Comparison of ENCODE assay signal across 11 cellular contexts in genomic region chr13:88979465-88980180, GRCh38.
DNase-seq lines count a peak whose midpoint lies in the region; ATAC-seq and TF ChIP-seq lines count a peak whose summit lies in the region.
"Had no signal": no experiment of that assay in that cellular context is flagged by ENCODE, and none has a peak within 500 bp of the region (broad histone marks: within the 10 kb centered on the region; RNA-seq: fewer than 3 reads in every experiment).

No MANE protein-coding gene starts in this region.

- H3K4me3 ChIP-seq in MG63: no peak overlapping the region
- H3K4me3 ChIP-seq: HAP-1 had no signal

- H3K27me3 Mint-ChIP-seq in natural killer cell (ENCODE audit: low read depth in 2 of 2): no peaks in the 10 kb centered on the region
- H3K27me3 Mint-ChIP-seq: T-cell had no signal

- H3K9me3 Mint-ChIP-seq in natural killer cell: no peaks in the 10 kb centered on the region

- H3K36me3 Mint-ChIP-seq in natural killer cell: no peaks in the 10 kb centered on the region
- H3K36me3 Mint-ChIP-seq: T-cell had no signal

- ATAC-seq in HG03025 (IDR thresholded peaks at IDR 0.05; ENCODE audit: low FRiP score, unreplicated experiment) (peak; percentile 59), natural killer cell (peak; percentile 92 to 98 (median 98)), HG02973 (IDR thresholded peaks at IDR 0.05; ENCODE audit: unreplicated experiment) (no peak)

- H3K4me1 Mint-ChIP-seq in natural killer cell: peaks cover 11 to 14% of the 10 kb centered on the region in 2 donors

- peak; percentile 37 for TF ChIP-seq CTCF in natural killer cell (IDR thresholded peaks at IDR 0.05)

- peak overlapping the region; percentile 60 to 62 for H3K27ac Mint-ChIP-seq in natural killer cell
- H3K27ac Mint-ChIP-seq: T-cell had no signal

- H3K27me3 ChIP-seq in MG63: no peaks in the 10 kb centered on the region

- intact Hi-C loops in natural killer cell (cut with micrococcal nuclease): no loop called here

- DNase-seq in DMS53 (lab: John Stamatoyannopoulos, UW): peak; percentile 16
- no peak for DNase-seq in DMS53 treated with DMSO at 0.1 percent for 48 hours (lab: John Stamatoyannopoulos, UW; ENCODE audit: unreplicated experiment)
- DNase-seq in amniotic epithelial cell (ENCODE audit: low read depth): peak; percentile 40
- no peak for DNase-seq in natural killer cell
- no peak for DNase-seq in MG63
- no peak for DNase-seq in hepatic stellate cell (ENCODE audit: low spot score)
- DNase-seq: retina had no signal

- H3K36me3 ChIP-seq in MG63: no peaks in the 10 kb centered on the region
- H3K36me3 ChIP-seq: HAP-1 had no signal

- H3K9me3 ChIP-seq in MG63: no peaks in the 10 kb centered on the region
- H3K9me3 ChIP-seq: HAP-1 had no signal

- H3K4me3 Mint-ChIP-seq in natural killer cell: peak overlapping the region; percentile 49
- H3K4me3 Mint-ChIP-seq: T-cell had no signal

Comparison
In these comparisons a context has a peak if more than half of its experiments do, and no peak if none do; other contexts are left out.
1. DNase-seq: peak in DMS53 (single experiment) and amniotic epithelial cell (single experiment); none in DMS53 treated with DMSO at 0.1 percent for 48 hours (single experiment), natural killer cell (single experiment), MG63 (single experiment) and hepatic stellate cell (single experiment).